ENCODE assay signal across 8 cellular contexts in genomic region chrX:21943460-21944135, GRCh38. TPM values are rescaled to one million over a fixed set of nuclear protein-coding genes. Genes with fewer than 3 reads are reported as not detected.
DNase-seq lines count a peak whose midpoint lies in the region; ATAC-seq and TF ChIP-seq lines count a peak whose summit lies in the region.

No MANE protein-coding gene starts in this region.

- H3K9ac ChIP-seq in colonic mucosa (ENCODE audit: low read depth in 2 of 2, low read length in 2 of 2) = no peak overlapping the region

- H3K27me3 Mint-ChIP-seq in activated naive CD8-positive, alpha-beta T cell = no peaks in the 10 kb centered on the region

- H3K4me3 ChIP-seq in A673 (ENCODE audit: low read depth, low read length, poor library complexity, severe bottlenecking) = no peak overlapping the region
- H3K4me3 ChIP-seq in iPS-18c (ENCODE audit: insufficient read depth, low read depth, low read length) = 0 out of 2 replicates have a peak overlapping the region, but pooled peaks have one; percentile 6
- H3K4me3 ChIP-seq in colonic mucosa = no peak overlapping the region

- H3K9me3 ChIP-seq in A673 (ENCODE audit: low read depth, low read length, poor library complexity, severe bottlenecking) (no peaks in the 10 kb centered on the region), iPS-18c (ENCODE audit: control insufficient read depth, insufficient read depth, low read length) (no peaks in the 10 kb centered on the region), colonic mucosa (no peaks in the 10 kb centered on the region)

- H3K4me1 ChIP-seq in A673 (ENCODE audit: insufficient read depth, low read length, poor library complexity, severe bottlenecking) (peaks cover 18% of the 10 kb centered on the region), colonic mucosa (peaks cover 3% of the 10 kb centered on the region)

- H3K36me3 ChIP-seq in A673 (ENCODE audit: insufficient read depth, low read length, poor library complexity, severe bottlenecking) = no peaks in the 10 kb centered on the region
- H3K36me3 ChIP-seq in colonic mucosa = no peaks in the 10 kb centered on the region

- peak; percentile 35 for DNase-seq in A673 (ENCODE audit: low spot score)
- DNase-seq in HCEC 1CT = peak; percentile 92
- DNase-seq in colonic mucosa = no peak
- DNase-seq in stimulated activated CD4-positive, alpha-beta T cell treated with anti-CD3 and anti-CD28 coated beads, Interleukin-1b, Interleukin-23, amount 100 ng/mL, for 48 hours = no peak
- DNase-seq in GM13976 (ENCODE audit: low spot score) = no peak

- CTCF ChIA-PET in A673 (lab: Charles Lee) = no interaction called here

- BruUV-seq in A673 (replicated peaks; lab: Mats Ljungman, UMichigan) = no TSS peak

- in situ Hi-C loops in GM13976 (cut with MboI; ENCODE audit: low sequenced_read_pairs, unreplicated experiment) = no loop called here

- POLR2A ChIA-PET in A673 (lab: Charles Lee; ENCODE audit: low non-redundant PET) = no interaction called here

- TF ChIP-seq CTCF in A673 (conservative IDR thresholded peaks at IDR 0.05; ENCODE audit: low read depth, low read length) (no peak), colonic mucosa (IDR thresholded peaks at IDR 0.05) (no peak), GM13976 (IDR thresholded peaks at IDR 0.05; ENCODE audit: borderline replicate concordance, control extremely low read depth, extremely low read depth, insufficient read depth, missing control alignments) (no peak)

- H3K4me1 Mint-ChIP-seq in activated naive CD8-positive, alpha-beta T cell (ENCODE audit: low read depth) = peaks cover 45% of the 10 kb centered on the region

- H3K27me3 ChIP-seq in A673 (replicated peaks; ENCODE audit: insufficient read depth, low read depth, low read length, poor library complexity) = no peaks in the 10 kb centered on the region
- no peaks in the 10 kb centered on the region for H3K27me3 ChIP-seq in colonic mucosa

- peak overlapping the region; percentile 82 for H3K4me3 Mint-ChIP-seq in activated naive CD8-positive, alpha-beta T cell

- peaks cover 8% of the 10 kb centered on the region for H3K36me3 Mint-ChIP-seq in activated naive CD8-positive, alpha-beta T cell

- intact Hi-C loops in A673 (cut with micrococcal nuclease; ENCODE audit: unreplicated experiment) (no loop called here), colonic mucosa (cut with DNase I) (no loop called here)

- H3K27ac ChIP-seq in A673 (ENCODE audit: low read depth, low read length, poor library complexity, severe bottlenecking) (no peak overlapping the region), colonic mucosa (no peak overlapping the region)

- no peak for ATAC-seq in HG03432 (IDR thresholded peaks at IDR 0.05; ENCODE audit: unreplicated experiment)

- H3K9me3 Mint-ChIP-seq in activated naive CD8-positive, alpha-beta T cell (ENCODE audit: low read depth) = no peaks in the 10 kb centered on the region

- peak overlapping the region; percentile 89 for H3K27ac Mint-ChIP-seq in activated naive CD8-positive, alpha-beta T cell

RNA-seq across cellular contexts. Expression of gene SMS, which starts 3.1 kb away (rescaled TPM):
- 108 and 110 TPM in 2 replicates for total RNA-seq in A673 (2021)
- total RNA-seq in colonic mucosa = 100 to 1,000 TPM in 1 of 2 donors, 10 to 100 TPM in 1; 73.7 to 100 TPM

Comparison
In these comparisons a context has a peak if more than half of its experiments do, and no peak if none do; other contexts are left out.
1. DNase-seq: peak in A673 (single experiment) and HCEC 1CT (single experiment); none in colonic mucosa (single experiment), stimulated activated CD4-positive, alpha-beta T cell treated with anti-CD3 and anti-CD28 coated beads, Interleukin-1b, Interleukin-23, amount 100 ng/mL, for 48 hours (single experiment) and GM13976 (single experiment).